ENCODE assay signal across 14 cellular contexts in the genomic region with DNA sequence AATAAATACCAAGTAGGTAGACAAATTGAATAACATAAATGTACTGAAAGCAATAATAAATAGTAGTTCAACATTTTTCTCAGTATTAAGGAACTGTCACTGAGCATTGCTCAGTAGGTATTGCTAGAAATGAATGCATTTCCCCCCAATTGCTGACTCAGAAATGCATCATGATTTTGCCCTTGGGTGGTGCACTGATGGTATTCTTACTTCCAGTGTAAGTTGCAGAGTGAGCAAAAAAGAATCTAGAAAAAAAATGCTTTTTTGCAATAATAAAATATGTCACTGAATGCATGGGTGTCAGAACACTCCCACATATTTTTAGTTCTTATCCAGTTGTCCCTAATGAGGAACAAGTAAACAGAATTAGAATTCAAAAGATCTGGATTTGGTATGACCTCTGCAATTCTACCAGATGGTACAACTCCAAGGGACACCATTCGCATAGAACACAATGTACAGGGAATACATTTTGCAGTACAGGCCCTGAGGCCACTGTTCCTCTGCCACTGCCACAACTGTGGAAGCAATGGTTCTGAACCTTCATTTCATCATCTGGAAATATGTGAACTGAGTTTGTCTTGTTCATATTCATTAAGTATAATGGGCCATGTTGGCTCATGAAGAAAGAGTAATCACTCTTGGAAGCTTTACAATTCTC.
A peak's percentile ranks its signal among the peaks of the same experiment; 100 is the strongest.
DNase-seq lines count a peak whose midpoint lies in the region; TF ChIP-seq lines count a peak whose summit lies in the region.
"Had no signal": no experiment of that assay in that cellular context is flagged by ENCODE, and none has a peak within 500 bp of the region (broad histone marks: within the 10 kb centered on the region; RNA-seq: fewer than 3 reads in every experiment).

No MANE protein-coding gene starts in this region.

- H3K4me3 Mint-ChIP-seq in activated naive CD4-positive, alpha-beta T cell treated with anti-CD3 and anti-CD28 coated beads, Interleukin-2, amount 10 ng/mL, durations not matched to agents 7 days and 5 days: no peak overlapping the region
- H3K4me3 Mint-ChIP-seq: activated CD4-positive, alpha-beta T cell treated with anti-CD3 and anti-CD28 coated beads, Interleukin-2, amount 10 ng/mL, durations not matched to agents 7 days and 5 days; activated naive CD8-positive, alpha-beta T cell treated with anti-CD3 and anti-CD28 coated beads, Interleukin-2, amount 10 ng/mL, durations not matched to agents 7 days and 5 days; neural crest cell had no signal

- peak; percentile 6 for DNase-seq in activated naive CD4-positive, alpha-beta T cell treated with Interleukin-2 at 50 U/mL for 16 hours
- no peak for DNase-seq in activated naive CD4-positive, alpha-beta T cell treated with anti-CD3 and anti-CD28 coated beads, Interleukin-2, amount 10 ng/mL, durations not matched to agents 7 days and 5 days
- DNase-seq in NCI-H226 (peak; percentile 76), cardiac fibroblast (ENCODE audit: low read depth in 2 of 2) (peak; percentile 49 to 78), skeletal muscle cell (ENCODE audit: low read depth) (peak; percentile 27), NCI-H524 (lab: John Stamatoyannopoulos, UW) (no peak), NK-92 (lab: John Stamatoyannopoulos, UW; ENCODE audit: unreplicated experiment) (no peak)
- DNase-seq in stimulated activated CD8-positive, alpha-beta memory T cell treated with anti-CD3 and anti-CD28 coated beads, Interleukin-4, amount 100 ng/mL, for 48 hours: no peak
- DNase-seq: activated CD4-positive, alpha-beta T cell treated with anti-CD3 and anti-CD28 coated beads, Interleukin-2, amount 10 ng/mL, durations not matched to agents 7 days and 5 days; activated naive CD8-positive, alpha-beta T cell treated with anti-CD3 and anti-CD28 coated beads, Interleukin-2, amount 10 ng/mL, durations not matched to agents 7 days and 5 days; left ventricle myocardium superior; NCI-H187; uterus had no signal

- CTCF ChIA-PET in activated naive CD4-positive, alpha-beta T cell treated with anti-CD3 and anti-CD28 coated beads, Interleukin-2, amount 10 ng/mL, durations not matched to agents 7 days and 5 days (lab: Charles Lee): interaction anchor here (1.1 kb wide), 1 partner anchor 375 kb away, joined by 4 read pairs; no protein-coding TSS in a partner anchor

- no peak overlapping the region for H3K4me3 ChIP-seq in cardiac fibroblast (replicated peaks in 1 of 2; ENCODE audit: low read depth in 2 of 2, low read length in 2 of 2)
- no peak overlapping the region for H3K4me3 ChIP-seq in skeletal muscle cell (ENCODE audit: low read depth, low read length)
- H3K4me3 ChIP-seq: uterus had no signal

- H3K36me3 Mint-ChIP-seq in activated naive CD4-positive, alpha-beta T cell treated with anti-CD3 and anti-CD28 coated beads, Interleukin-2, amount 10 ng/mL, durations not matched to agents 7 days and 5 days: no peaks in the 10 kb centered on the region
- H3K36me3 Mint-ChIP-seq: activated naive CD8-positive, alpha-beta T cell treated with anti-CD3 and anti-CD28 coated beads, Interleukin-2, amount 10 ng/mL, durations not matched to agents 7 days and 5 days had no signal

- H3K4me1 Mint-ChIP-seq in activated naive CD4-positive, alpha-beta T cell treated with anti-CD3 and anti-CD28 coated beads, Interleukin-2, amount 10 ng/mL, durations not matched to agents 7 days and 5 days: no peaks in the 10 kb centered on the region
- H3K4me1 Mint-ChIP-seq: neural crest cell had no signal

- H3K27ac Mint-ChIP-seq in activated naive CD4-positive, alpha-beta T cell treated with anti-CD3 and anti-CD28 coated beads, Interleukin-2, amount 10 ng/mL, durations not matched to agents 7 days and 5 days: no peak overlapping the region
- H3K27ac Mint-ChIP-seq: activated CD4-positive, alpha-beta T cell treated with anti-CD3 and anti-CD28 coated beads, Interleukin-2, amount 10 ng/mL, durations not matched to agents 7 days and 5 days; activated naive CD8-positive, alpha-beta T cell treated with anti-CD3 and anti-CD28 coated beads, Interleukin-2, amount 10 ng/mL, durations not matched to agents 7 days and 5 days had no signal

- no peaks in the 10 kb centered on the region for H3K9me3 Mint-ChIP-seq in activated naive CD4-positive, alpha-beta T cell treated with anti-CD3 and anti-CD28 coated beads, Interleukin-2, amount 10 ng/mL, durations not matched to agents 7 days and 5 days
- H3K9me3 Mint-ChIP-seq: activated CD4-positive, alpha-beta T cell treated with anti-CD3 and anti-CD28 coated beads, Interleukin-2, amount 10 ng/mL, durations not matched to agents 7 days and 5 days; activated naive CD8-positive, alpha-beta T cell treated with anti-CD3 and anti-CD28 coated beads, Interleukin-2, amount 10 ng/mL, durations not matched to agents 7 days and 5 days; neural crest cell had no signal

- H3K27me3 Mint-ChIP-seq in activated naive CD4-positive, alpha-beta T cell treated with anti-CD3 and anti-CD28 coated beads, Interleukin-2, amount 10 ng/mL, durations not matched to agents 7 days and 5 days: peaks cover 2% of the 10 kb centered on the region
- H3K27me3 Mint-ChIP-seq: activated CD4-positive, alpha-beta T cell treated with anti-CD3 and anti-CD28 coated beads, Interleukin-2, amount 10 ng/mL, durations not matched to agents 7 days and 5 days; activated naive CD8-positive, alpha-beta T cell treated with anti-CD3 and anti-CD28 coated beads, Interleukin-2, amount 10 ng/mL, durations not matched to agents 7 days and 5 days had no signal

- no peak for TF ChIP-seq CTCF in cardiac fibroblast (IDR thresholded peaks at IDR 0.05; ENCODE audit: low read depth, low read length)

Comparison
In these comparisons a context has a peak if more than half of its experiments do, and no peak if none do; other contexts are left out.
1. DNase-seq: peak in activated naive CD4-positive, alpha-beta T cell treated with Interleukin-2 at 50 U/mL for 16 hours (single experiment), NCI-H226 (single experiment), cardiac fibroblast (2 of 2) and skeletal muscle cell (single experiment); none in activated naive CD4-positive, alpha-beta T cell treated with anti-CD3 and anti-CD28 coated beads, Interleukin-2, amount 10 ng/mL, durations not matched to agents 7 days and 5 days (single experiment), stimulated activated CD8-positive, alpha-beta memory T cell treated with anti-CD3 and anti-CD28 coated beads, Interleukin-4, amount 100 ng/mL, for 48 hours (single experiment), NCI-H524 (0 of 2) and NK-92 (single experiment).